ENCODE assay signal across 27 cellular contexts in the genomic region with DNA sequence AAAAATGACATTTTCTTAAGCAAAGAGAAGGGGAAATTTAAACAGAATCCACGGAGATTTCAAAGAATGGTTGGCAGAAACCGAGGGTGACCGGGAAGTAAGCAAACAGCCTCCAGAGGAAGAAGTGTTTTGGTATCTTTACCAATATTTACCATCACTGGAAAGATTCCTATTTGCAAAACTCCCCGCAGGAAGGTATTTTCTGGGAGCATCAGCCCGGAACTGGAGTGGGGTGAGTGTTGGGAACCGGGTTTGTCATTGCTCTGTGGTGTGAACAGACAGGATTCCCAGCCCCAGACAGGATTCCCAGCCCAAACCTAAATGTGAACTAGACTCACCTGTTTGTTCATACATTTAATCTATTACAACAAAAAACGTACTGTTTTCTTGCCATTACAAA.
"Had no signal": no experiment of that assay in that cellular context is flagged by ENCODE, and none has a peak within 500 bp of the region (broad histone marks: within the 10 kb centered on the region; RNA-seq: fewer than 3 reads in every experiment).

No MANE protein-coding gene starts in this region.

- H3K9me3 ChIP-seq: stomach, suprapubic skin, testis, thoracic aorta, thyroid gland, tibial artery, tibial nerve, transverse colon, upper lobe of left lung, upper lobe of right lung, uterus, vagina had no signal

- ATAC-seq: stimulated activated effector memory CD8-positive, alpha-beta T cell treated with anti-CD3 and anti-CD28 coated beads, Interleukin-12 subunit alpha, Interleukin-12 subunit beta, amount 100 ng/mL, for 72 hours; stimulated activated memory B cell treated with anti-CD40 and anti-IgM and Interleukin-4, amounts not matched to agents 10 μg/mL and 1 μg/mL and 100 μg/mL, for 72 hours; stimulated activated naive B cell treated with anti-CD40 and anti-IgM and Interleukin-4, amounts not matched to agents 10 μg/mL and 1 μg/mL and 100 μg/mL, for 72 hours; stimulated activated naive CD8-positive, alpha-beta T cell treated with anti-CD3 and anti-CD28 coated beads, Interleukin-15, amount 100 ng/mL, for 72 hours; stimulated activated naive CD8-positive, alpha-beta T cell treated with anti-CD3 and anti-CD28 coated beads, Interleukin-15, Interleukin-2, amounts not matched to agents 100 U/mL and 50 U/mL, for 24 hours; upper lobe of right lung had no signal

- H3K27me3 ChIP-seq: testis, thyroid gland, tibial nerve, transverse colon, upper lobe of left lung, upper lobe of right lung, uterus, vagina had no signal

- H3K4me3 ChIP-seq: stomach, suprapubic skin, testis, thoracic aorta, thyroid gland, tibial artery, tibial nerve, transverse colon, upper lobe of left lung, upper lobe of right lung, uterus, vagina had no signal

- DNase-seq: stimulated activated CD4-positive, alpha-beta T cell treated with anti-CD3 and anti-CD28 coated beads, Interleukin-2, amount 100 ng/mL, for 48 hours; stimulated activated CD4-positive, alpha-beta T cell treated with anti-CD3 and anti-CD28 coated beads, Interleukin-4, amount 100 ng/mL, for 1 hour; stimulated activated CD4-positive, alpha-beta T cell treated with anti-CD3 and anti-CD28 coated beads, Interleukin-4, amount 100 ng/mL, for 24 hours; stimulated activated CD4-positive, alpha-beta T cell treated with anti-CD3 and anti-CD28 coated beads, Interleukin-4, amount 100 ng/mL, for 4 hours; stimulated activated CD8-positive, alpha-beta memory T cell treated with anti-CD3 and anti-CD28 coated beads, Interleukin-4, amount 100 ng/mL, for 48 hours; stimulated activated naive B cell treated with anti-CD40 and anti-IgM and Interleukin-4, amounts not matched to agents 10 μg/mL and 1 μg/mL and 100 μg/mL, for 72 hours; stimulated activated naive CD4-positive, alpha-beta T cell; stimulated activated naive CD4-positive, alpha-beta T cell treated with Interleukin-2 at 50 U/mL for 16 hours; stimulated activated naive CD8-positive, alpha-beta T cell treated with anti-CD3 and anti-CD28 coated beads, Interleukin-15, amount 100 ng/mL, for 72 hours; stimulated activated naive CD8-positive, alpha-beta T cell treated with anti-CD3 and anti-CD28 coated beads, Interleukin-15, Interleukin-2, amounts not matched to agents 100 U/mL and 50 U/mL, for 24 hours; stomach; substantia nigra; testis; thyroid gland; tibial artery; transverse colon; trophoblast cell; upper lobe of left lung; upper lobe of right lung; uterus had no signal

- H3K27ac ChIP-seq: stomach, suprapubic skin, testis, thoracic aorta, thyroid gland, tibial artery, tibial nerve, transverse colon, upper lobe of left lung, upper lobe of right lung, uterus, vagina had no signal

- H3K36me3 ChIP-seq: stomach, suprapubic skin, thoracic aorta, thyroid gland, tibial artery, tibial nerve, transverse colon, upper lobe of left lung, upper lobe of right lung, uterus, vagina had no signal

- FAIRE-seq: urothelium cell line had no signal

- H3K4me1 ChIP-seq: testis, thyroid gland, tibial artery, tibial nerve, upper lobe of left lung, upper lobe of right lung, uterus, vagina had no signal
